ENCODE assay signal across 16 cellular contexts in genomic region chr3:27939510-27939909, GRCh38.
A peak's percentile ranks its signal among the peaks of the same experiment; 100 is the strongest.
DNase-seq lines count a peak whose midpoint lies in the region; ATAC-seq, FAIRE-seq and TF ChIP-seq lines count a peak whose summit lies in the region.
"Had no signal": no experiment of that assay in that cellular context is flagged by ENCODE, and none has a peak within 500 bp of the region (broad histone marks: within the 10 kb centered on the region; RNA-seq: fewer than 3 reads in every experiment).

No MANE protein-coding gene starts in this region.

- no peak overlapping the region for H3K4me3 ChIP-seq in GM23248
- no peak overlapping the region for H3K4me3 ChIP-seq in HUES48 (ENCODE audit: low read depth, low read length)
- no peak overlapping the region for H3K4me3 ChIP-seq in bronchial epithelial cell (ENCODE audit: low read depth, low read length)
- H3K4me3 ChIP-seq in fibroblast of mammary gland (ENCODE audit: control insufficient read depth, low read depth, low read length) = no peak overlapping the region
- H3K4me3 ChIP-seq in left lung = no peak overlapping the region
- no peak overlapping the region for H3K4me3 ChIP-seq in Peyer's patch
- H3K4me3 ChIP-seq: A549, GM23338 had no signal

- no peak overlapping the region for H3K4me2 ChIP-seq in GM23248 (ENCODE audit: unreplicated experiment)
- H3K4me2 ChIP-seq: A549, GM23338 had no signal

- no peaks in the 10 kb centered on the region for H3K79me2 ChIP-seq in GM23248 (ENCODE audit: insufficient read depth)

- H3K4me1 ChIP-seq in GM23248 (ENCODE audit: insufficient read depth) (peaks cover 8% of the 10 kb centered on the region; the same call in 1 of the 2 replicates), HUES48 (ENCODE audit: control insufficient read depth, insufficient read depth, low read length) (no peaks in the 10 kb centered on the region), left lung (no peaks in the 10 kb centered on the region), Peyer's patch (no peaks in the 10 kb centered on the region)
- H3K4me1 ChIP-seq: A549, BE2C had no signal

- H3K27me3 ChIP-seq in GM23248 (replicated peaks; ENCODE audit: insufficient read depth) (no peaks in the 10 kb centered on the region), HUES48 (ENCODE audit: control insufficient read depth, insufficient read depth, low read length) (no peaks in the 10 kb centered on the region), bronchial epithelial cell (ENCODE audit: control insufficient read depth, insufficient read depth, low read length) (no peaks in the 10 kb centered on the region), left lung (no peaks in the 10 kb centered on the region), Peyer's patch (no peaks in the 10 kb centered on the region)
- H3K27me3 ChIP-seq: BE2C had no signal

- H3F3A ChIP-seq in GM23248 (ENCODE audit: insufficient read depth) = peaks cover 6% of the 10 kb centered on the region; the same call in 1 of the 2 replicates

- H2AFZ ChIP-seq in GM23248 = no peak overlapping the region
- H2AFZ ChIP-seq: GM23338 had no signal

- in situ Hi-C loops in GM23248 (cut with MboI) = no loop called here

- ATAC-seq in left lung = no peak
- ATAC-seq in GM18519 (IDR thresholded peaks at IDR 0.05; ENCODE audit: low FRiP score, unreplicated experiment) = no peak
- ATAC-seq: CD8-positive, alpha-beta T cell had no signal

- no peaks in the 10 kb centered on the region for H3K9me3 ChIP-seq in GM23248 (ENCODE audit: low read depth)
- no peaks in the 10 kb centered on the region for H3K9me3 ChIP-seq in HUES48 (ENCODE audit: control insufficient read depth, insufficient read depth, low read length)
- H3K9me3 ChIP-seq in left lung = no peaks in the 10 kb centered on the region
- no peaks in the 10 kb centered on the region for H3K9me3 ChIP-seq in Peyer's patch
- H3K9me3 ChIP-seq: A549, BE2C had no signal

- no peaks in the 10 kb centered on the region for H3K36me3 ChIP-seq in GM23248 (ENCODE audit: low read depth)
- H3K36me3 ChIP-seq in HUES48 (ENCODE audit: control insufficient read depth, insufficient read depth, low read length) = no peaks in the 10 kb centered on the region
- no peaks in the 10 kb centered on the region for H3K36me3 ChIP-seq in bronchial epithelial cell (ENCODE audit: control insufficient read depth, insufficient read depth, low read length)
- H3K36me3 ChIP-seq in left lung = no peaks in the 10 kb centered on the region
- H3K36me3 ChIP-seq in Peyer's patch = no peaks in the 10 kb centered on the region
- H3K36me3 ChIP-seq: BE2C had no signal

- no peak overlapping the region for H3K27ac ChIP-seq in GM23248
- H3K27ac ChIP-seq in HUES48 (ENCODE audit: low read depth, low read length) = peak overlapping the region; percentile 49
- no peak overlapping the region for H3K27ac ChIP-seq in left lung
- no peak overlapping the region for H3K27ac ChIP-seq in Peyer's patch
- H3K27ac ChIP-seq: A549, C4-2B had no signal

- intact Hi-C loops in left lung (cut with DNase I) = no loop called here

- TF ChIP-seq CTCF in bronchial epithelial cell (IDR thresholded peaks at IDR 0.05; ENCODE audit: insufficient read depth, low read length, severe bottlenecking) = no peak
- TF ChIP-seq CTCF in fibroblast of mammary gland (conservative IDR thresholded peaks at IDR 0.05; ENCODE audit: control insufficient read depth, insufficient read depth, low read depth, low read length) = no peak
- TF ChIP-seq CTCF in left lung (IDR thresholded peaks at IDR 0.05) = no peak
- no peak for TF ChIP-seq CTCF in Peyer's patch (IDR thresholded peaks at IDR 0.05)

- H3K9ac ChIP-seq in GM23248 = no peak overlapping the region
- no peak overlapping the region for H3K9ac ChIP-seq in HUES48 (ENCODE audit: low read depth, low read length)

- FAIRE-seq in bronchial epithelial cell (lab: Jason Lieb, UNC) = no peak
- FAIRE-seq: A549, HTR-8/SVneo had no signal

- TF ChIP-seq POLR2A in Peyer's patch (IDR thresholded peaks at IDR 0.05) = no peak

- H4K20me1 ChIP-seq in GM23248 (ENCODE audit: insufficient read depth) = no peaks in the 10 kb centered on the region

- H3K9me2 ChIP-seq in GM23248 (ENCODE audit: insufficient read depth) = no peaks in the 10 kb centered on the region

- peak; percentile 33 for DNase-seq in GM23248
- peak; percentile 28 for DNase-seq in bronchial epithelial cell (ENCODE audit: low read depth)
- peak; percentile 8 for DNase-seq in fibroblast of mammary gland (ENCODE audit: low read depth)
- DNase-seq in CD1c-positive myeloid dendritic cell (ENCODE audit: extremely low spot score) = no peak
- DNase-seq in left lung = no peak
- no peak for DNase-seq in Peyer's patch
- DNase-seq: BE2C; CD8-positive, alpha-beta T cell; COR-L47; KG1 had no signal

Comparison
In these comparisons a context has a peak if more than half of its experiments do, and no peak if none do; other contexts are left out.
1. DNase-seq: peak in GM23248 (single experiment), bronchial epithelial cell (single experiment) and fibroblast of mammary gland (single experiment); none in CD1c-positive myeloid dendritic cell (single experiment), left lung (0 of 2) and Peyer's patch (0 of 3).